ENCODE assay signal across 1 cellular context in genomic region chr1:63593887-63594617, GRCh38.
TF ChIP-seq lines count a peak whose summit lies in the region.

No MANE protein-coding gene starts in this region.

TF ChIP-seq in GM12878, 131 proteins besides CTCF, POLR2A, EP300 and RAD21 (continues in another document):
- TF ChIP-seq JUNB (IDR thresholded peaks at IDR 0.05) (no peak), CBFB (IDR thresholded peaks at IDR 0.05; ENCODE audit: low read depth) (peak; percentile 67; the same call in 1 of the 2 replicates), ZZZ3 (IDR thresholded peaks at IDR 0.05; ENCODE audit: control insufficient read depth, insufficient read length, low read depth) (no peak), STAT3 (IDR thresholded peaks at IDR 0.05; ENCODE audit: low read depth, low read length) (no peak), CHD1 (IDR thresholded peaks at IDR 0.05; ENCODE audit: low read depth, low read length) (no peak), IRF5 (IDR thresholded peaks at IDR 0.05; ENCODE audit: borderline replicate concordance) (no peak), KLF5 (IDR thresholded peaks at IDR 0.05; ENCODE audit: partially characterized antibody) (no peak), E2F8 (IDR thresholded peaks at IDR 0.05; ENCODE audit: low read depth, partially characterized antibody) (no peak), HDAC2 (IDR thresholded peaks at IDR 0.05) (no peak), POLR2AphosphoS5 (IDR thresholded peaks at IDR 0.05; ENCODE audit: low read length) (no peak), BHLHE40 (IDR thresholded peaks at IDR 0.05; ENCODE audit: borderline replicate concordance in 1 of 2, low read depth in 2 of 2, low read length in 1 of 2) (no peak), SMAD5 (IDR thresholded peaks at IDR 0.05; ENCODE audit: low read depth) (no peak), CREB1 (IDR thresholded peaks at IDR 0.05; ENCODE audit: low read depth) (0 out of 2 replicates have a peak, but pooled peaks have one; percentile 38), IKZF2 (IDR thresholded peaks at IDR 0.05) (no peak; a peak in 1 of 4 replicates), SP1 (IDR thresholded peaks at IDR 0.05; ENCODE audit: low read depth, low read length) (no peak), ATF2 (IDR thresholded peaks at IDR 0.05; ENCODE audit: low read length) (no peak), EED (IDR thresholded peaks at IDR 0.05; ENCODE audit: low read depth) (no peak), ZNF24 (IDR thresholded peaks at IDR 0.05) (no peak), RAD51 (IDR thresholded peaks at IDR 0.05) (no peak), CBX5 (IDR thresholded peaks at IDR 0.05; ENCODE audit: low read depth) (peak; percentile 15; the same call in 1 of the 2 replicates), RFX5 (IDR thresholded peaks at IDR 0.05; ENCODE audit: low read depth, low read length) (no peak), CREM (IDR thresholded peaks at IDR 0.05; ENCODE audit: low read depth) (no peak), BRCA1 (IDR thresholded peaks at IDR 0.05; ENCODE audit: low read depth, low read length) (no peak), CBX3 (IDR thresholded peaks at IDR 0.05; ENCODE audit: borderline replicate concordance, low read depth) (no peak), CEBPB (IDR thresholded peaks at IDR 0.05; ENCODE audit: borderline replicate concordance in 1 of 2, low read depth in 2 of 2, low read length in 2 of 2) (no peak), RELA (IDR thresholded peaks at IDR 0.05; ENCODE audit: borderline replicate concordance, partially characterized antibody) (no peak), NR2C2 (IDR thresholded peaks at IDR 0.05; ENCODE audit: borderline replicate concordance, control insufficient read depth, insufficient read length, low read depth) (no peak), BCL3 (IDR thresholded peaks at IDR 0.05; ENCODE audit: borderline replicate concordance, insufficient read depth, low read depth, low read length, poor library complexity, severe bottlenecking) (peak; percentile 1), CUX1 (IDR thresholded peaks at IDR 0.05; ENCODE audit: insufficient replicate concordance, low read depth, low read length) (no peak), NR2F1 (conservative IDR thresholded peaks at IDR 0.05) (peak; percentile 89), ZNF274 (IDR thresholded peaks at IDR 0.05; ENCODE audit: insufficient read depth, insufficient read length) (no peak), ZNF207 (IDR thresholded peaks at IDR 0.05; ENCODE audit: borderline replicate concordance) (no peak), KDM1A (IDR thresholded peaks at IDR 0.05; ENCODE audit: borderline replicate concordance) (no peak), TCF3 (IDR thresholded peaks at IDR 0.05; ENCODE audit: borderline replicate concordance, insufficient read depth, low read depth, low read length) (no peak), ZBTB40 (IDR thresholded peaks at IDR 0.05; ENCODE audit: borderline replicate concordance) (no peak), LARP7 (IDR thresholded peaks at IDR 0.05) (peak; percentile 6; the same call in 1 of the 2 replicates), SREBF2 (IDR thresholded peaks at IDR 0.05; ENCODE audit: low read length) (no peak), MTA3 (IDR thresholded peaks at IDR 0.05; ENCODE audit: borderline replicate concordance, low read length) (no peak), ZNF384 (IDR thresholded peaks at IDR 0.05; ENCODE audit: borderline replicate concordance, low read depth, low read length) (peak; percentile 34; the same call in 1 of the 2 replicates), ZBTB33 (IDR thresholded peaks at IDR 0.05) (no peak)
